ENCODE assay signal across 18 cellular contexts in the genomic region with DNA sequence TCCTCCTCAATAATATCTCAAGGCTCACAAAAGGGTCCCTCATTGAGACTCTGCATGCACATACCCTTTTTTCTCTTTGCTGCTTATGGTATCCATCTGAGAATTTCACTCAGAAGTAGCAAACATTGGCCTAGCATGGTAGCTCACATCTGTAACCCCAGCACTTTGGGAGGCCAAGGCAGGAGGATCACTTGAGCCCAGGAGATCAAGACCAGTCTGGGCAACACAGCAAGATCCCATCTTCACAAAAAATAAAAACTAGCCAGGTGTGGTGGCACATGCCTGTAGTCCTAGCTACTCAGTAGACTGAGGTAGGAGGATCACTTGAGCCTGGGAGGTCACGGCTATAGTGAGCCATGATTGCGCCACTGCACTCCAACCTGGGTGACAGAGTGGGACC. TPM values are rescaled to one million over a fixed set of nuclear protein-coding genes. Genes with fewer than 3 reads are reported as not detected.
DNase-seq lines count a peak whose midpoint lies in the region; ATAC-seq and TF ChIP-seq lines count a peak whose summit lies in the region.
"Had no signal": no experiment of that assay in that cellular context is flagged by ENCODE, and none has a peak within 500 bp of the region (broad histone marks: within the 10 kb centered on the region; RNA-seq: fewer than 3 reads in every experiment).

No MANE protein-coding gene starts in this region.

- peaks cover 35% of the 10 kb centered on the region for H3K36me3 Mint-ChIP-seq in T-helper 1 cell treated with Interleukin-12 subunit alpha and Interleukin-12 subunit beta and Interleukin-4 antibody, amounts not matched to agents 30 μg/mL and 1 μg/mL, for 36 hours (ENCODE audit: low read depth)
- peaks cover 1 to 9% of the 10 kb centered on the region in 2 donors for H3K36me3 Mint-ChIP-seq in stimulated activated naive B cell treated with anti-CD40 and anti-IgM and Interleukin-4, amounts not matched to agents 10 μg/mL and 1 μg/mL and 100 μg/mL, for 72 hours

- H4K20me1 ChIP-seq in Loucy (ENCODE audit: insufficient read depth, low read length, poor library complexity, severe bottlenecking): peaks cover 13% of the 10 kb centered on the region

- H3K27me3 Mint-ChIP-seq in T-helper 1 cell treated with Interleukin-12 subunit alpha and Interleukin-12 subunit beta and Interleukin-4 antibody, amounts not matched to agents 30 μg/mL and 1 μg/mL, for 36 hours (ENCODE audit: low read depth): no peaks in the 10 kb centered on the region
- peaks cover 7 to 12% of the 10 kb centered on the region in 2 donors for H3K27me3 Mint-ChIP-seq in stimulated activated naive B cell treated with anti-CD40 and anti-IgM and Interleukin-4, amounts not matched to agents 10 μg/mL and 1 μg/mL and 100 μg/mL, for 72 hours

- no peaks in the 10 kb centered on the region for H3K9me2 ChIP-seq in Loucy (replicated peaks; ENCODE audit: low read depth, low read length)

- peak overlapping the region; percentile 21 for H3K27ac ChIP-seq in colonic mucosa
- H3K27ac ChIP-seq: 22Rv1, GM23248 had no signal

- ATAC-seq in stimulated activated naive B cell treated with anti-CD40 and anti-IgM and Interleukin-4, amounts not matched to agents 10 μg/mL and 1 μg/mL and 100 μg/mL, for 72 hours (replicated peaks): no peak
- ATAC-seq in GM19023 (IDR thresholded peaks at IDR 0.05; ENCODE audit: unreplicated experiment): no peak
- ATAC-seq: K562, mucosa of descending colon, SK-N-SH treated with all-trans-retinoic acid at 6 μM for 48 hours had no signal

- no peaks in the 10 kb centered on the region for H3K36me3 ChIP-seq in Loucy (ENCODE audit: insufficient read depth, low read length)
- H3K36me3 ChIP-seq in colonic mucosa: no peaks in the 10 kb centered on the region

- H3K9me3 ChIP-seq in Loucy (ENCODE audit: insufficient read depth, low read depth, low read length): no peaks in the 10 kb centered on the region
- H3K9me3 ChIP-seq in colonic mucosa: no peaks in the 10 kb centered on the region
- H3K9me3 ChIP-seq: mucosa of descending colon had no signal

- peak overlapping the region; percentile 92 for H3K4me2 ChIP-seq in Loucy (ENCODE audit: low read depth, low read length, poor library complexity, severe bottlenecking)

- H3K79me2 ChIP-seq in Loucy (ENCODE audit: insufficient read depth, low read length): peaks cover 100% of the 10 kb centered on the region

- intact Hi-C loops in colonic mucosa (cut with DNase I): loop anchor here (10.0 kb wide), 1 partner anchor 326 kb away; no protein-coding TSS in a partner anchor

- peaks cover 10% of the 10 kb centered on the region for H3F3A ChIP-seq in Loucy (ENCODE audit: low read depth)

- H3K4me1 ChIP-seq in Loucy (ENCODE audit: insufficient read depth, low read length, poor library complexity, severe bottlenecking) (peaks cover 92% of the 10 kb centered on the region), colonic mucosa (peaks cover 20% of the 10 kb centered on the region)

- H3K27me3 ChIP-seq in Loucy (ENCODE audit: insufficient read depth, low read length, poor library complexity, severe bottlenecking) (no peaks in the 10 kb centered on the region), colonic mucosa (no peaks in the 10 kb centered on the region)

- peak overlapping the region; percentile 78 for H3K9ac ChIP-seq in Loucy (ENCODE audit: low read depth, low read length, poor library complexity, severe bottlenecking)
- H3K9ac ChIP-seq in colonic mucosa (ENCODE audit: low read depth in 2 of 2, low read length in 2 of 2): no peak overlapping the region
- H3K9ac ChIP-seq: GM23248 had no signal

- TF ChIP-seq CTCF in Loucy (conservative IDR thresholded peaks at IDR 0.05; ENCODE audit: low read length) (no peak), colonic mucosa (IDR thresholded peaks at IDR 0.05) (no peak)

- H2AFZ ChIP-seq in Loucy (ENCODE audit: low read length): no peak overlapping the region
- H2AFZ ChIP-seq: GM23248 had no signal

- H3K9me3 Mint-ChIP-seq in T-helper 1 cell treated with Interleukin-12 subunit alpha and Interleukin-12 subunit beta and Interleukin-4 antibody, amounts not matched to agents 30 μg/mL and 1 μg/mL, for 36 hours: no peaks in the 10 kb centered on the region
- H3K9me3 Mint-ChIP-seq in stimulated activated naive B cell treated with anti-CD40 and anti-IgM and Interleukin-4, amounts not matched to agents 10 μg/mL and 1 μg/mL and 100 μg/mL, for 72 hours: peaks cover 0 to 1% of the 10 kb centered on the region in 2 donors

- DNase-seq in T-helper 1 cell: no peak
- DNase-seq in colonic mucosa: no peak
- no peak for DNase-seq in stimulated activated naive B cell treated with anti-CD40 and anti-IgM and Interleukin-4, amounts not matched to agents 10 μg/mL and 1 μg/mL and 100 μg/mL, for 72 hours
- DNase-seq in islet precursor cell: no peak
- no peak for DNase-seq in NCI-H1417 treated with DMSO at 0.1 percent for 48 hours (lab: John Stamatoyannopoulos, UW)
- DNase-seq: activated CD4-positive, CD25-positive, alpha-beta regulatory T cell treated with anti-CD3 and anti-CD28 coated beads, Interleukin-2, amount 50 U/mL, for 72 hours; activated effector memory CD4-positive, alpha-beta T cell treated with anti-CD3 and anti-CD28 coated beads, Interleukin-2, amount 50 U/mL, for 16 hours; caudate nucleus; COR-L47; GM23248; mucosa of descending colon; NCI-H1436 had no signal

- H3K4me3 ChIP-seq in Loucy (ENCODE audit: low read length, poor library complexity, severe bottlenecking) (peak overlapping the region; percentile 81), colonic mucosa (no peak overlapping the region)
- H3K4me3 ChIP-seq: GM23248, K562, mucosa of descending colon had no signal

- peak overlapping the region; percentile 92 for H3K27ac Mint-ChIP-seq in T-helper 1 cell treated with Interleukin-12 subunit alpha and Interleukin-12 subunit beta and Interleukin-4 antibody, amounts not matched to agents 30 μg/mL and 1 μg/mL, for 36 hours
- peak overlapping the region; percentile 31 for H3K27ac Mint-ChIP-seq in stimulated activated naive B cell treated with anti-CD40 and anti-IgM and Interleukin-4, amounts not matched to agents 10 μg/mL and 1 μg/mL and 100 μg/mL, for 72 hours

- H3K4me1 Mint-ChIP-seq in T-helper 1 cell treated with Interleukin-12 subunit alpha and Interleukin-12 subunit beta and Interleukin-4 antibody, amounts not matched to agents 30 μg/mL and 1 μg/mL, for 36 hours (ENCODE audit: low read depth): peaks cover 86% of the 10 kb centered on the region
- H3K4me1 Mint-ChIP-seq in stimulated activated naive B cell treated with anti-CD40 and anti-IgM and Interleukin-4, amounts not matched to agents 10 μg/mL and 1 μg/mL and 100 μg/mL, for 72 hours: peaks cover 23 to 51% of the 10 kb centered on the region in 2 donors

- H3K4me3 Mint-ChIP-seq in T-helper 1 cell treated with Interleukin-12 subunit alpha and Interleukin-12 subunit beta and Interleukin-4 antibody, amounts not matched to agents 30 μg/mL and 1 μg/mL, for 36 hours: peak overlapping the region; percentile 56
- H3K4me3 Mint-ChIP-seq in stimulated activated naive B cell treated with anti-CD40 and anti-IgM and Interleukin-4, amounts not matched to agents 10 μg/mL and 1 μg/mL and 100 μg/mL, for 72 hours: no peak overlapping the region

RNA-seq across cellular contexts. Expression of gene LRIG1, which starts 11.7 kb away (rescaled TPM):
- total RNA-seq in colonic mucosa: 10 to 100 TPM; 43.9 to 57.5 TPM
